In the genomic region with DNA sequence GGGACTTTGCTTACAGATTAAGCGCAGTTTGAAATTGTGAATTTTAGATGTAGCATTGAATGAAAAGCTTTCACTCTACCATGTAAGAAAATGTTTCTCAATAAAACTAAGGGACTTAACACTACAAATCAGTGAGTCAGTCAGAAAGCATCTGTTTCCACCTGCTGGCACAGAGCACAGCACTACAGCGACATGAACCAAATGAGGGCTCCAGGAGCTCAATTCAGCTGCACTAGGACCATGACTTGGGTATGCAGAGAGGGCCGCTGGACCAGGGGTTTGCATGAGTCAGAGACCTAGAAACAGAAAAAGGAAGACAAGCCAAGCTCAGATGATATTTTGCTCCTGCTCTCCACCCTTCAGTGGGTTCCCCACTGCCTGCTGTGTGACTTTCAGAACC, we compare ENCODE assay signal across 30 cellular contexts. TPM values are rescaled to one million over a fixed set of nuclear protein-coding genes. Genes with fewer than 3 reads are reported as not detected.
A peak's percentile ranks its signal among the peaks of the same experiment; 100 is the strongest.
DNase-seq lines count a peak whose midpoint lies in the region; ATAC-seq, FAIRE-seq and TF ChIP-seq lines count a peak whose summit lies in the region.
"Had no signal": no experiment of that assay in that cellular context is flagged by ENCODE, and none has a peak within 500 bp of the region (broad histone marks: within the 10 kb centered on the region; RNA-seq: fewer than 3 reads in every experiment).

No MANE protein-coding gene starts in this region.

- H3K18ac ChIP-seq in H9 (ENCODE audit: insufficient read length, low read depth, low read length): no peak overlapping the region

- CTCF ChIA-PET in A549 (lab: Yijun Ruan, JAX): interaction anchor here (0.5 to 2.6 kb wide), 6 partner anchors 10 to 325 kb away, joined by 3 to 16 read pairs (median 4); no protein-coding TSS in a partner anchor

- no peak overlapping the region for H3K4ac ChIP-seq in H9 (ENCODE audit: low read depth, low read length)

- no peak for TF ChIP-seq POLR2A in A549 (IDR thresholded peaks at IDR 0.05; ENCODE audit: low read length)

- H3K56ac ChIP-seq in H9 (ENCODE audit: insufficient read length, low read depth, low read length): no peak overlapping the region

- no peak overlapping the region for H2AK5ac ChIP-seq in H9 (ENCODE audit: insufficient read length, low read length)

- no peak overlapping the region for H4K91ac ChIP-seq in H9 (ENCODE audit: insufficient read length, low read depth, low read length)

- DNase-seq in A549 (ENCODE audit: low read depth in 1 of 2, low spot score in 1 of 2): no peak
- DNase-seq in H9: no peak
- peak; percentile 68 for DNase-seq in bronchial epithelial cell (ENCODE audit: low read depth)
- no peak for DNase-seq in keratinocyte (ENCODE audit: low read depth, low spot score)
- no peak for DNase-seq in NCI-H2227 (lab: John Stamatoyannopoulos, UW; ENCODE audit: unreplicated experiment)
- no peak for DNase-seq in NCI-H226
- DNase-seq in osteoblast (ENCODE audit: insufficient read length, low spot score, missing footprints): no peak
- DNase-seq: activated B cell treated with CpG ODN at 0.5 μM for 24 hours; activated CD4-positive, alpha-beta memory T cell treated with anti-CD3 and anti-CD28 coated beads, Interleukin-2, amount 10 ng/mL, durations not matched to agents 7 days and 5 days; activated gamma-delta T cell treated with Interleukin-2 at 50 U/mL for 16 hours; adrenal gland; DMS153; GOT3; heart right ventricle; immature natural killer cell; IMR-90; MM.1S; mucosa of descending colon; NCI-H1436; NCI-H524 treated with DMSO at 0.1 percent for 48 hours; RPMI8226; stimulated activated CD4-positive, alpha-beta T cell treated with anti-CD3 and anti-CD28 coated beads, Interleukin-1b, Interleukin-23, amount 100 ng/mL, for 48 hours; testis had no signal

- TF ChIP-seq CTCF in A549 (IDR thresholded peaks at IDR 0.05) (no peak), H9 (conservative IDR thresholded peaks at IDR 0.05) (peak; percentile 39; the same call in 2 of the 3 replicates), bronchial epithelial cell (IDR thresholded peaks at IDR 0.05; ENCODE audit: insufficient read depth, low read length, severe bottlenecking) (peak; percentile 14), keratinocyte (optimal IDR thresholded peaks at IDR 0.05 in 1 of 3, IDR thresholded peaks at IDR 0.05 in 1 of 3, conservative IDR thresholded peaks at IDR 0.05 in 1 of 3; ENCODE audit: extremely low read depth in 1 of 3, insufficient read depth in 2 of 3, low read length in 3 of 3) (peak in 2 of 3 experiments; percentile 22 to 50), osteoblast (IDR thresholded peaks at IDR 0.05; ENCODE audit: extremely low read depth, low read depth, low read length) (no peak)

- H3K9me3 Mint-ChIP-seq in H9: no peaks in the 10 kb centered on the region; a peak in 1 of 5 replicates
- H3K9me3 Mint-ChIP-seq: activated B cell treated with CpG ODN at 0.5 μM for 24 hours; activated CD4-positive, alpha-beta memory T cell treated with anti-CD3 and anti-CD28 coated beads, Interleukin-2, amount 10 ng/mL, durations not matched to agents 7 days and 5 days; immature natural killer cell; neural crest cell; stimulated activated effector memory CD8-positive, alpha-beta T cell treated with anti-CD3 and anti-CD28 coated beads, Interleukin-12 subunit alpha, Interleukin-12 subunit beta, amount 100 ng/mL, for 72 hours had no signal

- dilution Hi-C loops in keratinocyte (cut with MboI; ENCODE audit: extremely low pct_ligation_motif_present, low sequenced_read_pairs): no loop called here

- H3K27me3 Mint-ChIP-seq in H9 (ENCODE audit: low read depth): peaks cover 52% of the 10 kb centered on the region

- no peaks in the 10 kb centered on the region for H4K20me1 ChIP-seq in H9 (ENCODE audit: control insufficient read depth, insufficient read depth, insufficient read length)
- H4K20me1 ChIP-seq in keratinocyte (ENCODE audit: control insufficient read depth, extremely low read depth, insufficient read depth, low read length): no peaks in the 10 kb centered on the region
- no peaks in the 10 kb centered on the region for H4K20me1 ChIP-seq in osteoblast (ENCODE audit: insufficient read depth, low read length)

- H3K27ac Mint-ChIP-seq in H9: no peak overlapping the region
- H3K27ac Mint-ChIP-seq: activated B cell treated with CpG ODN at 0.5 μM for 24 hours; activated CD4-positive, alpha-beta memory T cell treated with anti-CD3 and anti-CD28 coated beads, Interleukin-2, amount 10 ng/mL, durations not matched to agents 7 days and 5 days; immature natural killer cell; progenitor cell of endocrine pancreas; stimulated activated effector memory CD8-positive, alpha-beta T cell treated with anti-CD3 and anti-CD28 coated beads, Interleukin-12 subunit alpha, Interleukin-12 subunit beta, amount 100 ng/mL, for 72 hours had no signal

- no peaks in the 10 kb centered on the region for H3K36me3 Mint-ChIP-seq in H9 (ENCODE audit: insufficient read depth in 1 of 3, low read depth in 3 of 3)
- H3K36me3 Mint-ChIP-seq: immature natural killer cell; stimulated activated effector memory CD8-positive, alpha-beta T cell treated with anti-CD3 and anti-CD28 coated beads, Interleukin-12 subunit alpha, Interleukin-12 subunit beta, amount 100 ng/mL, for 72 hours had no signal

- H3K27ac ChIP-seq in A549 (no peak overlapping the region), H9 (ENCODE audit: insufficient read length, low read depth, low read length) (no peak overlapping the region), keratinocyte (ENCODE audit: control insufficient read depth, insufficient read depth, low read length) (no peak overlapping the region), osteoblast (ENCODE audit: low read depth, low read length) (no peak overlapping the region)
- H3K27ac ChIP-seq: adrenal gland, heart right ventricle, testis had no signal

- no peak overlapping the region for H3K4me3 ChIP-seq in A549
- no peak overlapping the region for H3K4me3 ChIP-seq in bronchial epithelial cell (ENCODE audit: low read depth, low read length)
- no peak overlapping the region for H3K4me3 ChIP-seq in keratinocyte (ENCODE audit: control insufficient read depth in 2 of 3, extremely low read depth in 1 of 3, insufficient read depth in 2 of 3, low read depth in 1 of 3, low read length in 3 of 3)
- no peak overlapping the region for H3K4me3 ChIP-seq in osteoblast (ENCODE audit: insufficient read depth, low read length)
- H3K4me3 ChIP-seq: adrenal gland, heart right ventricle, mucosa of descending colon, testis had no signal

- POLR2A ChIA-PET in A549 (lab: Yijun Ruan, JAX): interaction anchor here (0.6 kb wide), 1 partner anchor 1247 kb away, joined by 3 read pairs; no protein-coding TSS in a partner anchor

- no peaks in the 10 kb centered on the region for H3K4me1 ChIP-seq in A549
- peaks cover 2% of the 10 kb centered on the region; the same call in 1 of the 2 replicates for H3K4me1 ChIP-seq in H9 (ENCODE audit: insufficient read depth, low read length)
- H3K4me1 ChIP-seq in keratinocyte (ENCODE audit: control insufficient read depth, extremely low read depth, insufficient read depth, low read length): peaks cover 23% of the 10 kb centered on the region
- H3K4me1 ChIP-seq in osteoblast (ENCODE audit: insufficient read depth, low read length): peaks cover 6% of the 10 kb centered on the region

- no peak overlapping the region for H2BK120ac ChIP-seq in H9 (ENCODE audit: low read depth, low read length, poor library complexity, severe bottlenecking)

- no peak overlapping the region for H3T11ph ChIP-seq in H9 (ENCODE audit: low read length)

- no peak overlapping the region for H4K5ac ChIP-seq in H9 (ENCODE audit: insufficient read length, low read depth, low read length)

- 0 out of 6 replicates have a peak, but pooled peaks of 1 of the 2 experiments have one; percentile 37 for ATAC-seq in A549
- no peak for ATAC-seq in HG03045 (IDR thresholded peaks at IDR 0.05; ENCODE audit: unreplicated experiment)
- ATAC-seq: heart right ventricle; mucosa of descending colon; stimulated activated effector memory CD8-positive, alpha-beta T cell treated with anti-CD3 and anti-CD28 coated beads, Interleukin-12 subunit alpha, Interleukin-12 subunit beta, amount 100 ng/mL, for 72 hours had no signal

- peaks cover 21 to 26% of the 10 kb centered on the region in 2 experiments for H3K4me1 Mint-ChIP-seq in H9

- H3K9ac ChIP-seq in H9 (ENCODE audit: extremely low read depth, insufficient read length, low read length): no peak overlapping the region
- no peak overlapping the region for H3K9ac ChIP-seq in keratinocyte (ENCODE audit: control insufficient read depth, extremely low read depth, insufficient read depth, low read length)

- no peak overlapping the region for H2AFZ ChIP-seq in H9 (ENCODE audit: low read length)
- H2AFZ ChIP-seq in keratinocyte (ENCODE audit: control insufficient read depth, low read length): no peak overlapping the region
- no peak overlapping the region for H2AFZ ChIP-seq in osteoblast (ENCODE audit: low read length)

- H3K79me2 ChIP-seq in H9 (ENCODE audit: insufficient read depth, low read length): no peaks in the 10 kb centered on the region
- H3K79me2 ChIP-seq in keratinocyte (ENCODE audit: control insufficient read depth, insufficient read depth, low read length): no peaks in the 10 kb centered on the region
- H3K79me2 ChIP-seq in osteoblast (ENCODE audit: insufficient read depth, low read length): no peaks in the 10 kb centered on the region

- H3K36me3 ChIP-seq in bronchial epithelial cell (ENCODE audit: control insufficient read depth, insufficient read depth, low read length): no peaks in the 10 kb centered on the region
- no peaks in the 10 kb centered on the region for H3K36me3 ChIP-seq in keratinocyte (ENCODE audit: control insufficient read depth in 2 of 2, extremely low read depth in 1 of 2, insufficient read depth in 2 of 2, low read length in 2 of 2)
- no peaks in the 10 kb centered on the region for H3K36me3 ChIP-seq in osteoblast (ENCODE audit: insufficient read depth, low read length)
- H3K36me3 ChIP-seq: adrenal gland, heart right ventricle had no signal

- no peak overlapping the region for H3K4me3 Mint-ChIP-seq in H9
- H3K4me3 Mint-ChIP-seq: activated B cell treated with CpG ODN at 0.5 μM for 24 hours; activated CD4-positive, alpha-beta memory T cell treated with anti-CD3 and anti-CD28 coated beads, Interleukin-2, amount 10 ng/mL, durations not matched to agents 7 days and 5 days; immature natural killer cell; neural crest cell; stimulated activated effector memory CD8-positive, alpha-beta T cell treated with anti-CD3 and anti-CD28 coated beads, Interleukin-12 subunit alpha, Interleukin-12 subunit beta, amount 100 ng/mL, for 72 hours had no signal

- FAIRE-seq in A549 (lab: Jason Lieb, UNC) (peak; percentile 23), bronchial epithelial cell (lab: Jason Lieb, UNC) (peak; percentile 50), keratinocyte (lab: Jason Lieb, UNC) (peak; percentile 43)
- FAIRE-seq: endometrium had no signal

- no peak for TF ChIP-seq EP300 in A549 (IDR thresholded peaks at IDR 0.05)

- H4K8ac ChIP-seq in H9 (replicated peaks; ENCODE audit: insufficient read length, low read depth, low read length): no peak overlapping the region

- no peaks in the 10 kb centered on the region for H3K79me1 ChIP-seq in H9 (ENCODE audit: insufficient read depth, low read depth, low read length, poor library complexity, severe bottlenecking)

- no peak for TF ChIP-seq RAD21 in A549 (conservative IDR thresholded peaks at IDR 0.05 in 1 of 2, IDR thresholded peaks at IDR 0.05 in 1 of 2)

- no peak overlapping the region for H2BK5ac ChIP-seq in H9 (ENCODE audit: insufficient read length, low read length)

- H2BK20ac ChIP-seq in H9 (ENCODE audit: low read depth, low read length, poor library complexity, severe bottlenecking): no peak overlapping the region

- no peaks in the 10 kb centered on the region; the same call in 1 of the 2 replicates for H3K27me3 ChIP-seq in H9 (ENCODE audit: insufficient read depth, low read length)
- peaks cover 10% of the 10 kb centered on the region for H3K27me3 ChIP-seq in bronchial epithelial cell (ENCODE audit: control insufficient read depth, insufficient read depth, low read length)
- H3K27me3 ChIP-seq in keratinocyte (ENCODE audit: control insufficient read depth, extremely low read depth, insufficient read depth, low read length): peaks cover 15% of the 10 kb centered on the region
- H3K27me3 ChIP-seq in osteoblast (ENCODE audit: insufficient read depth, low read length): peaks cover 72% of the 10 kb centered on the region
- H3K27me3 ChIP-seq: adrenal gland, testis had no signal

- H2BK15ac ChIP-seq in H9 (ENCODE audit: low read depth, low read length): no peak overlapping the region

- no peaks in the 10 kb centered on the region for H3K9me3 ChIP-seq in A549
- no peaks in the 10 kb centered on the region for H3K9me3 ChIP-seq in H9 (ENCODE audit: control insufficient read depth, low read depth, low read length)
- H3K9me3 ChIP-seq in keratinocyte (ENCODE audit: control insufficient read depth, low read depth, low read length): no peaks in the 10 kb centered on the region
- no peaks in the 10 kb centered on the region for H3K9me3 ChIP-seq in osteoblast (ENCODE audit: low read depth, low read length)
- H3K9me3 ChIP-seq: adrenal gland, heart right ventricle, mucosa of descending colon, testis had no signal

- no peak overlapping the region for H3K14ac ChIP-seq in H9 (ENCODE audit: insufficient read depth, low read length)

- peaks cover 10% of the 10 kb centered on the region for H3K23me2 ChIP-seq in H9 (ENCODE audit: insufficient read length, low read depth, low read length, poor library complexity, severe bottlenecking)

- no peaks in the 10 kb centered on the region for H3K9me1 ChIP-seq in keratinocyte (ENCODE audit: control insufficient read depth, extremely low read depth, insufficient read depth, low read length)

- H3K4me2 ChIP-seq in A549: no peak overlapping the region
- H3K4me2 ChIP-seq in H9 (ENCODE audit: insufficient read depth, insufficient read length, low read length): no peak overlapping the region
- H3K4me2 ChIP-seq in keratinocyte (ENCODE audit: control insufficient read depth, extremely low read depth, insufficient read depth, low read depth, low read length): no peak overlapping the region
- no peak overlapping the region for H3K4me2 ChIP-seq in osteoblast (ENCODE audit: insufficient read depth, low read length)

- WGBS in A549 (ENCODE audit: missing lambda C conversion rate): 52% methylated on average over 3 of the region's 3 CpGs
- no CpG with 5 or more reads among the region's 3 CpGs for WGBS in H9 (ENCODE audit: extremely low coverage, insufficient read length, low lambda C conversion rate)

- H2BK12ac ChIP-seq in H9 (ENCODE audit: insufficient read length, low read depth, low read length): no peak overlapping the region

- H3K23ac ChIP-seq in H9 (ENCODE audit: insufficient read length, low read depth, low read length): no peak overlapping the region

RNA-seq across cellular contexts. Expression of a gene that starts 5.2 kb away (rescaled TPM):
- polyA plus RNA-seq in A549 (2011; rRNA removed): 0.85 and 1.6 TPM in 2 replicates
- polyA plus RNA-seq in A549 (2012; cell fraction: cytosol; rRNA removed): 0.20 and 0.34 TPM in 2 replicates
- 0.83 and 1.7 TPM in 2 replicates for polyA plus RNA-seq in A549 (2012; cell fraction: nucleus; rRNA removed)
- 0.61 to 0.67 TPM (median 0.64 TPM) in 3 replicates for polyA plus RNA-seq in A549 (2017; fragmentation: RNase III; extraction: RNeasy Plus Mini Kit Qiagen cat#74134 plus additional on column Dnase treatment)
- polyA minus RNA-seq in A549 (2011; rRNA and poly(A)+ RNA removed): 0.97 and 1.1 TPM in 2 replicates
- 3.5 and 4.2 TPM in 2 replicates for total RNA-seq in H9 (2021)
- total RNA-seq in bronchial epithelial cell: 0.79 and 3.1 TPM in 2 replicates
- 1.6 to 2.0 TPM (median 1.6 TPM) in 3 replicates for polyA plus RNA-seq in keratinocyte
- polyA plus RNA-seq in keratinocyte (2011; ENCODE audit: low read depth): 0.67 TPM
- polyA plus RNA-seq in keratinocyte (2011; cell fraction: cytosol; rRNA removed): 0.73 and 0.94 TPM in 2 replicates
- polyA plus RNA-seq in keratinocyte (2011; cell fraction: nucleus; rRNA removed): 2.3 and 4.6 TPM in 2 replicates
- polyA plus RNA-seq in keratinocyte (2012; ENCODE audit: low replicate concordance): 0.83 and 1.3 TPM in 2 replicates
- polyA minus RNA-seq in keratinocyte: 0.29 to 2.2 TPM (median 0.56 TPM) in 3 replicates
- not detected for polyA minus RNA-seq in keratinocyte (2011; cell fraction: cytosol; rRNA and poly(A)+ RNA removed)
- 0.70 and 1.7 TPM in 2 replicates for polyA minus RNA-seq in keratinocyte (2011; cell fraction: nucleus; rRNA and poly(A)+ RNA removed)
- 0.29 TPM in 1 of 2 replicates, not detected in the other for total RNA-seq in osteoblast
- total RNA-seq: activated B cell treated with CpG ODN at 0.5 μM for 24 hours had no signal
- polyA plus RNA-seq: immature natural killer cell had no signal

RNA-seq across cellular contexts. Expression of a gene that starts 34.4 kb away (rescaled TPM):
- polyA plus RNA-seq in A549 (2011; rRNA removed) (not detected in 2 replicates), A549 (2017; fragmentation: RNase III; extraction: RNeasy Plus Mini Kit Qiagen cat#74134 plus additional on column Dnase treatment) (0.04 TPM in 1 of 3 replicates, not detected in the others), keratinocyte (not detected in 3 replicates)
- 0.01 and 0.03 TPM in 2 replicates for polyA plus RNA-seq in A549 (2012; cell fraction: cytosol; rRNA removed)
- not detected in 2 replicates for polyA plus RNA-seq in A549 (2012; cell fraction: nucleus; rRNA removed)
- not detected in 2 replicates for polyA minus RNA-seq in A549 (2011; rRNA and poly(A)+ RNA removed)
- total RNA-seq in H9 (2021) (not detected in 2 replicates), bronchial epithelial cell (not detected in 2 replicates), osteoblast (not detected in 2 replicates)
- not detected for polyA plus RNA-seq in keratinocyte (2011; ENCODE audit: low read depth)
- not detected in 2 replicates for polyA plus RNA-seq in keratinocyte (2011; cell fraction: cytosol; rRNA removed)
- not detected in 2 replicates for polyA plus RNA-seq in keratinocyte (2011; cell fraction: nucleus; rRNA removed)
- polyA plus RNA-seq in keratinocyte (2012; ENCODE audit: low replicate concordance): not detected in 2 replicates
- polyA minus RNA-seq in keratinocyte: not detected in 3 replicates
- polyA minus RNA-seq in keratinocyte (2011; cell fraction: cytosol; rRNA and poly(A)+ RNA removed): not detected
- not detected in 2 replicates for polyA minus RNA-seq in keratinocyte (2011; cell fraction: nucleus; rRNA and poly(A)+ RNA removed)
- total RNA-seq: activated B cell treated with CpG ODN at 0.5 μM for 24 hours; activated CD4-positive, alpha-beta memory T cell treated with anti-CD3 and anti-CD28 coated beads, Interleukin-2, amount 10 ng/mL, durations not matched to agents 7 days and 5 days; adrenal gland; heart right ventricle; IMR-90; lower leg skin; mucosa of descending colon; neural crest cell; progenitor cell of endocrine pancreas; skeletal muscle tissue had no signal
- polyA plus RNA-seq: adrenal gland, heart right ventricle, immature natural killer cell, IMR-90 had no signal

Comparison
In these comparisons a context has a peak if more than half of its experiments do, and no peak if none do; other contexts are left out.
1. CTCF ChIP-seq: peak in H9 (single experiment), bronchial epithelial cell (single experiment) and keratinocyte (2 of 3); none in A549 (single experiment) and osteoblast (single experiment).